ENCODE assay signal across 10 cellular contexts in genomic region chr10:17215782-17216122, GRCh38. TPM values are rescaled to one million over a fixed set of nuclear protein-coding genes. Genes with fewer than 3 reads are reported as not detected.
DNase-seq lines count a peak whose midpoint lies in the region; TF ChIP-seq lines count a peak whose summit lies in the region.
"Had no signal": no experiment of that assay in that cellular context is flagged by ENCODE, and none has a peak within 500 bp of the region (broad histone marks: within the 10 kb centered on the region; RNA-seq: fewer than 3 reads in every experiment).

No MANE protein-coding gene starts in this region.

- H3K9me2 ChIP-seq in Loucy (replicated peaks; ENCODE audit: low read depth, low read length): no peaks in the 10 kb centered on the region

- H3K27ac ChIP-seq in breast epithelium: peak overlapping the region; percentile 77 to 95
- peak overlapping the region; percentile 93 for H3K27ac ChIP-seq in neutrophil
- no peak overlapping the region for H3K27ac ChIP-seq in H9 (ENCODE audit: insufficient read length, low read depth, low read length)

- no peak overlapping the region for H3T11ph ChIP-seq in H9 (ENCODE audit: low read length)

- POLR2A ChIA-PET in AG04449 (lab: Yijun Ruan, JAX): interaction anchor here (0.7 to 2.5 kb wide), 9 partner anchors 10 to 231 kb away, joined by 3 to 48 read pairs (median 3); partner anchors contain the start of gene VIM

- H4K8ac ChIP-seq in H9 (replicated peaks; ENCODE audit: insufficient read length, low read depth, low read length): no peak overlapping the region

- H4K5ac ChIP-seq in H9 (ENCODE audit: insufficient read length, low read depth, low read length): no peak overlapping the region

- H3K27me3 ChIP-seq in Loucy (ENCODE audit: insufficient read depth, low read length, poor library complexity, severe bottlenecking) (no peaks in the 10 kb centered on the region), breast epithelium (no peaks in the 10 kb centered on the region), neutrophil (no peaks in the 10 kb centered on the region), H9 (ENCODE audit: insufficient read depth, low read length) (no peaks in the 10 kb centered on the region)

- H3K36me3 ChIP-seq in Loucy (ENCODE audit: insufficient read depth, low read length) (no peaks in the 10 kb centered on the region), breast epithelium (no peaks in the 10 kb centered on the region), neutrophil (no peaks in the 10 kb centered on the region)

- no peaks in the 10 kb centered on the region for H3K9me3 Mint-ChIP-seq in H9

- no CpG with 5 or more reads among the region's 2 CpGs for WGBS in H9 (ENCODE audit: extremely low coverage, insufficient read length, low lambda C conversion rate)

- H3K4me3 ChIP-seq in AG04449 (ENCODE audit: low read depth, low read length) (peak overlapping the region; percentile 35; the same call in 1 of the 2 replicates), Loucy (ENCODE audit: low read length, poor library complexity, severe bottlenecking) (peak overlapping the region; percentile 62), breast epithelium (no peak overlapping the region), neutrophil (ENCODE audit: low read depth in 1 of 2, low read length in 1 of 2) (peak overlapping the region; percentile 48 to 50)

- TF ChIP-seq POLR2A in breast epithelium (IDR thresholded peaks at IDR 0.05): no peak

- no peak overlapping the region for H3K4me3 Mint-ChIP-seq in H9

- no peak overlapping the region for H2BK20ac ChIP-seq in H9 (ENCODE audit: low read depth, low read length, poor library complexity, severe bottlenecking)

- H3K23me2 ChIP-seq in H9 (ENCODE audit: insufficient read length, low read depth, low read length, poor library complexity, severe bottlenecking): no peaks in the 10 kb centered on the region

- peaks cover 18% of the 10 kb centered on the region for H3F3A ChIP-seq in Loucy (ENCODE audit: low read depth)

- no peaks in the 10 kb centered on the region; a peak in 1 of 7 replicates for H3K36me3 Mint-ChIP-seq in H9 (ENCODE audit: insufficient read depth in 1 of 3, low read depth in 3 of 3)

- H3K18ac ChIP-seq in H9 (ENCODE audit: insufficient read length, low read depth, low read length): no peak overlapping the region

- intact Hi-C loops in breast epithelium (cut with DNase I; ENCODE audit: low total_unique reads): no loop called here

- no peak overlapping the region for H2BK15ac ChIP-seq in H9 (ENCODE audit: low read depth, low read length)

- no peak overlapping the region for H3K23ac ChIP-seq in H9 (ENCODE audit: insufficient read length, low read depth, low read length)

- no peak overlapping the region for H3K14ac ChIP-seq in H9 (ENCODE audit: insufficient read depth, low read length)

- no peaks in the 10 kb centered on the region for H3K9me3 ChIP-seq in Loucy (ENCODE audit: insufficient read depth, low read depth, low read length)
- no peaks in the 10 kb centered on the region for H3K9me3 ChIP-seq in breast epithelium
- H3K9me3 ChIP-seq in neutrophil: no peaks in the 10 kb centered on the region
- no peaks in the 10 kb centered on the region for H3K9me3 ChIP-seq in H9 (ENCODE audit: control insufficient read depth, low read depth, low read length)
- H3K9me3 ChIP-seq: Caco-2 had no signal

- no peak overlapping the region for H2AK5ac ChIP-seq in H9 (ENCODE audit: insufficient read length, low read length)

- no peak overlapping the region for H3K56ac ChIP-seq in H9 (ENCODE audit: insufficient read length, low read depth, low read length)

- no peaks in the 10 kb centered on the region for H4K20me1 ChIP-seq in Loucy (ENCODE audit: insufficient read depth, low read length, poor library complexity, severe bottlenecking)
- H4K20me1 ChIP-seq in H9 (ENCODE audit: control insufficient read depth, insufficient read depth, insufficient read length): no peaks in the 10 kb centered on the region

- no peak overlapping the region for H4K91ac ChIP-seq in H9 (ENCODE audit: insufficient read length, low read depth, low read length)

- in situ Hi-C loops in ACHN (cut with HindIII; ENCODE audit: low pct_ligation_motif_present, low pct_unique_long_range_greater_than_20kb, low sequenced_read_pairs): no loop called here

- no peak overlapping the region for H2BK12ac ChIP-seq in H9 (ENCODE audit: insufficient read length, low read depth, low read length)

- H2AFZ ChIP-seq in Loucy (ENCODE audit: low read length): no peak overlapping the region
- H2AFZ ChIP-seq in H9 (ENCODE audit: low read length): no peak overlapping the region

- H2BK120ac ChIP-seq in H9 (ENCODE audit: low read depth, low read length, poor library complexity, severe bottlenecking): no peak overlapping the region

- no peaks in the 10 kb centered on the region for H3K79me1 ChIP-seq in H9 (ENCODE audit: insufficient read depth, low read depth, low read length, poor library complexity, severe bottlenecking)

- H3K4me2 ChIP-seq in Loucy (ENCODE audit: low read depth, low read length, poor library complexity, severe bottlenecking): peak overlapping the region; percentile 74
- H3K4me2 ChIP-seq in H9 (ENCODE audit: insufficient read depth, insufficient read length, low read length): no peak overlapping the region

- peak overlapping the region; percentile 82 for H3K9ac ChIP-seq in Loucy (ENCODE audit: low read depth, low read length, poor library complexity, severe bottlenecking)
- no peak overlapping the region for H3K9ac ChIP-seq in H9 (ENCODE audit: extremely low read depth, insufficient read length, low read length)

- no peaks in the 10 kb centered on the region for H3K27me3 Mint-ChIP-seq in H9 (ENCODE audit: low read depth)

- H3K4ac ChIP-seq in H9 (ENCODE audit: low read depth, low read length): no peak overlapping the region

- H3K4me1 Mint-ChIP-seq in H9: peaks cover 46 to 54% of the 10 kb centered on the region in 2 experiments

- H3K79me2 ChIP-seq in Loucy (ENCODE audit: insufficient read depth, low read length): no peaks in the 10 kb centered on the region
- H3K79me2 ChIP-seq in H9 (ENCODE audit: insufficient read depth, low read length): no peaks in the 10 kb centered on the region

- TF ChIP-seq CTCF in AG04449 (IDR thresholded peaks at IDR 0.05; ENCODE audit: insufficient read depth, low read length, missing control alignments) (no peak), Loucy (conservative IDR thresholded peaks at IDR 0.05; ENCODE audit: low read length) (no peak), breast epithelium (IDR thresholded peaks at IDR 0.05) (no peak), neutrophil (IDR thresholded peaks at IDR 0.05) (no peak), H9 (conservative IDR thresholded peaks at IDR 0.05) (no peak)

- H3K27ac Mint-ChIP-seq in H9: no peak overlapping the region

- CTCF ChIA-PET in AG04449 (lab: Yijun Ruan, JAX): interaction anchor here (1.0 to 1.8 kb wide), 2 partner anchors 10 to 363 kb away, joined by 5 to 10 read pairs; no protein-coding TSS in a partner anchor

- peaks cover 67% of the 10 kb centered on the region for H3K4me1 ChIP-seq in Loucy (ENCODE audit: insufficient read depth, low read length, poor library complexity, severe bottlenecking)
- no peaks in the 10 kb centered on the region for H3K4me1 ChIP-seq in breast epithelium
- H3K4me1 ChIP-seq in neutrophil (ENCODE audit: control insufficient read depth in 1 of 2, insufficient read depth in 1 of 2, low read depth in 1 of 2, low read length in 1 of 2): peaks cover 67 to 68% of the 10 kb centered on the region in 2 experiments
- H3K4me1 ChIP-seq in H9 (ENCODE audit: insufficient read depth, low read length): peaks cover 7% of the 10 kb centered on the region; the same call in 1 of the 2 replicates

- no peak for DNase-seq in AG04449 (ENCODE audit: low read depth, low spot score)
- DNase-seq in breast epithelium (ENCODE audit: low spot score in 2 of 2): no peak
- DNase-seq in H9: no peak
- no peak for DNase-seq in ACHN
- DNase-seq in SKM-1 treated with dmso at 0.1 percent for 144 hours (lab: John Stamatoyannopoulos, UW; ENCODE audit: unreplicated experiment): no peak
- DNase-seq in SW 1271 (lab: John Stamatoyannopoulos, UW): no peak
- DNase-seq: Caco-2, NCI-H748 treated with DMSO at 0.1 percent for 48 hours had no signal

- no peak overlapping the region for H2BK5ac ChIP-seq in H9 (ENCODE audit: insufficient read length, low read length)

RNA-seq across cellular contexts. Expression of gene VIM, which starts 12.3 kb away (rescaled TPM):
- 1,000 to 10,000 TPM; 1,431 to 8,681 (median 2,067) TPM for total RNA-seq in breast epithelium
- total RNA-seq in H9 (2021): 232 and 240 TPM in 2 replicates

RNA-seq across cellular contexts. Expression of gene TRDMT1, which starts 14.3 kb away (rescaled TPM):
- total RNA-seq in breast epithelium (10 to 100 TPM in 2 of 3 donors, 1 to 10 TPM in 1; 5.8 to 18.6 (median 13.4) TPM), H9 (2021) (18.8 and 20.2 TPM in 2 replicates)

Comparison
In these comparisons a context has a peak if more than half of its experiments do, and no peak if none do; other contexts are left out.
1. H3K4me3 ChIP-seq: peak in AG04449 (single experiment), Loucy (single experiment) and neutrophil (2 of 2); none in breast epithelium (0 of 3).